1 cellular context compared by ENCODE assay signal in the genomic region with DNA sequence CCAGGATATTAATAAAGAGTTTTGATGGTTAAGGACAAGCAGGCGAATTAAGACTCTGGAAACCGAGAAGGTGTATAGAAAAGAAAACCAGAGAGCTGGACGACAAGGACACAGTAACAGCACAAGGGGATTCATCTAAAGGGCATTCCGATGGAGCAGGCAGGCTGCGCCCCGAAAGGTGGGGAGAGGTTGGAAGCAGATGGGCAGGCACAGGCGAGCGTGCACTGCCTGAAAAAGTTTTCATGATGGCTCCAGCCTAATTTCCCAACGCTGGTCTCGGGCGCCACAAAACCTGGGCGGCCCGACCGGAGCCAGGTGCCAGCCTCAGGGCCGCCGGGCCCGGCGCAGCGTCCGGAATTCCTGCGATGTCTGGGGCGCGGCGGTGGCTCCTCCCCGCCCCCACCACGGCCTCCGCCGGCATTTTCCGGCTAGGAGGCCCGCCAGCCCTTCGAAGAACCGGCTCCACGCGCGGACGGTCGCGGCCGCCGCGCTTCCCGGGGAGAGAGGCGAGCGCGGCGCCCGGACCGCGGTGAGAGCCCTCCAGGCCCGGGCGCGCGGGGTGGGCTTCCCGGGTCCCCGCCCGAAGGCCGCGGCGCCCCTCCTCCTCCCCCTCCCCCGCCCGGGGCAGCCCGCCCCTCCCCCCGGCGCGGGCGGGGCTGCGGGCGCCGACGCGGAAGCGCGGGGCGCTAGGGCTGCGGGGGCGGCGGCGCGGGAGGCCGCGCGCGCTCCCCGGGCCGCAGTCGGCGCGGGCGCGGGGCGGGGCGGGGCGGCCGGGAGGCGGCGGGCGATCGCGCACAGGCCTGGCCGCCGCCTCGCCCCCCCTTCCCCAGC.
TF ChIP-seq lines count a peak whose summit lies in the region.

No MANE protein-coding gene starts in this region.

TF ChIP-seq in K562, 482 proteins besides CTCF, POLR2A, EP300 and RAD21 (continued from another document and continues in another):
- TF ChIP-seq, protein P1, sequence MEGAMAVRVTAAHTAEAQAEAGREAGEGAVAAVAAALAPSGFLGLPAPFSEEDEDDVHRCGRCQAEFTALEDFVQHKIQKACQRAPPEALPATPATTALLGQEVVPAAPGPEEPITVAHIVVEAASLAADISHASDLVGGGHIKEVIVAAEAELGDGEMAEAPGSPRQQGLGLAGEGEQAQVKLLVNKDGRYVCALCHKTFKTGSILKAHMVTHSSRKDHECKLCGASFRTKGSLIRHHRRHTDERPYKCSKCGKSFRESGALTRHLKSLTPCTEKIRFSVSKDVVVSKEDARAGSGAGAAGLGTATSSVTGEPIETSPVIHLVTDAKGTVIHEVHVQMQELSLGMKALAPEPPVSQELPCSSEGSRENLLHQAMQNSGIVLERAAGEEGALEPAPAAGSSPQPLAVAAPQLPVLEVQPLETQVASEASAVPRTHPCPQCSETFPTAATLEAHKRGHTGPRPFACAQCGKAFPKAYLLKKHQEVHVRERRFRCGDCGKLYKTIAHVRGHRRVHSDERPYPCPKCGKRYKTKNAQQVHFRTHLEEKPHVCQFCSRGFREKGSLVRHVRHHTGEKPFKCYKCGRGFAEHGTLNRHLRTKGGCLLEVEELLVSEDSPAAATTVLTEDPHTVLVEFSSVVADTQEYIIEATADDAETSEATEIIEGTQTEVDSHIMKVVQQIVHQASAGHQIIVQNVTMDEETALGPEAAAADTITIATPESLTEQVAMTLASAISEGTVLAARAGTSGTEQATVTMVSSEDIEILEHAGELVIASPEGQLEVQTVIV (CRISPR knock-in tag; IDR thresholded peaks at IDR 0.05; ENCODE audit: borderline replicate concordance) = no peak
- TF ChIP-seq, protein P2, sequence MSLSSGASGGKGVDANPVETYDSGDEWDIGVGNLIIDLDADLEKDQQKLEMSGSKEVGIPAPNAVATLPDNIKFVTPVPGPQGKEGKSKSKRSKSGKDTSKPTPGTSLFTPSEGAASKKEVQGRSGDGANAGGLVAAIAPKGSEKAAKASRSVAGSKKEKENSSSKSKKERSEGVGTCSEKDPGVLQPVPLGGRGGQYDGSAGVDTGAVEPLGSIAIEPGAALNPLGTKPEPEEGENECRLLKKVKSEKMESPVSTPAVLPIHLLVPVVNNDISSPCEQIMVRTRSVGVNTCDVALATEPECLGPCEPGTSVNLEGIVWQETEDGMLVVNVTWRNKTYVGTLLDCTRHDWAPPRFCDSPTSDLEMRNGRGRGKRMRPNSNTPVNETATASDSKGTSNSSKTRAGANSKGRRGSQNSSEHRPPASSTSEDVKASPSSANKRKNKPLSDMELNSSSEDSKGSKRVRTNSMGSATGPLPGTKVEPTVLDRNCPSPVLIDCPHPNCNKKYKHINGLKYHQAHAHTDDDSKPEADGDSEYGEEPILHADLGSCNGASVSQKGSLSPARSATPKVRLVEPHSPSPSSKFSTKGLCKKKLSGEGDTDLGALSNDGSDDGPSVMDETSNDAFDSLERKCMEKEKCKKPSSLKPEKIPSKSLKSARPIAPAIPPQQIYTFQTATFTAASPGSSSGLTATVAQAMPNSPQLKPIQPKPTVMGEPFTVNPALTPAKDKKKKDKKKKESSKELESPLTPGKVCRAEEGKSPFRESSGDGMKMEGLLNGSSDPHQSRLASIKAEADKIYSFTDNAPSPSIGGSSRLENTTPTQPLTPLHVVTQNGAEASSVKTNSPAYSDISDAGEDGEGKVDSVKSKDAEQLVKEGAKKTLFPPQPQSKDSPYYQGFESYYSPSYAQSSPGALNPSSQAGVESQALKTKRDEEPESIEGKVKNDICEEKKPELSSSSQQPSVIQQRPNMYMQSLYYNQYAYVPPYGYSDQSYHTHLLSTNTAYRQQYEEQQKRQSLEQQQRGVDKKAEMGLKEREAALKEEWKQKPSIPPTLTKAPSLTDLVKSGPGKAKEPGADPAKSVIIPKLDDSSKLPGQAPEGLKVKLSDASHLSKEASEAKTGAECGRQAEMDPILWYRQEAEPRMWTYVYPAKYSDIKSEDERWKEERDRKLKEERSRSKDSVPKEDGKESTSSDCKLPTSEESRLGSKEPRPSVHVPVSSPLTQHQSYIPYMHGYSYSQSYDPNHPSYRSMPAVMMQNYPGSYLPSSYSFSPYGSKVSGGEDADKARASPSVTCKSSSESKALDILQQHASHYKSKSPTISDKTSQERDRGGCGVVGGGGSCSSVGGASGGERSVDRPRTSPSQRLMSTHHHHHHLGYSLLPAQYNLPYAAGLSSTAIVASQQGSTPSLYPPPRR (CRISPR knock-in tag; IDR thresholded peaks at IDR 0.05; ENCODE audit: borderline replicate concordance) = no peak
- TF ChIP-seq, protein P3, sequence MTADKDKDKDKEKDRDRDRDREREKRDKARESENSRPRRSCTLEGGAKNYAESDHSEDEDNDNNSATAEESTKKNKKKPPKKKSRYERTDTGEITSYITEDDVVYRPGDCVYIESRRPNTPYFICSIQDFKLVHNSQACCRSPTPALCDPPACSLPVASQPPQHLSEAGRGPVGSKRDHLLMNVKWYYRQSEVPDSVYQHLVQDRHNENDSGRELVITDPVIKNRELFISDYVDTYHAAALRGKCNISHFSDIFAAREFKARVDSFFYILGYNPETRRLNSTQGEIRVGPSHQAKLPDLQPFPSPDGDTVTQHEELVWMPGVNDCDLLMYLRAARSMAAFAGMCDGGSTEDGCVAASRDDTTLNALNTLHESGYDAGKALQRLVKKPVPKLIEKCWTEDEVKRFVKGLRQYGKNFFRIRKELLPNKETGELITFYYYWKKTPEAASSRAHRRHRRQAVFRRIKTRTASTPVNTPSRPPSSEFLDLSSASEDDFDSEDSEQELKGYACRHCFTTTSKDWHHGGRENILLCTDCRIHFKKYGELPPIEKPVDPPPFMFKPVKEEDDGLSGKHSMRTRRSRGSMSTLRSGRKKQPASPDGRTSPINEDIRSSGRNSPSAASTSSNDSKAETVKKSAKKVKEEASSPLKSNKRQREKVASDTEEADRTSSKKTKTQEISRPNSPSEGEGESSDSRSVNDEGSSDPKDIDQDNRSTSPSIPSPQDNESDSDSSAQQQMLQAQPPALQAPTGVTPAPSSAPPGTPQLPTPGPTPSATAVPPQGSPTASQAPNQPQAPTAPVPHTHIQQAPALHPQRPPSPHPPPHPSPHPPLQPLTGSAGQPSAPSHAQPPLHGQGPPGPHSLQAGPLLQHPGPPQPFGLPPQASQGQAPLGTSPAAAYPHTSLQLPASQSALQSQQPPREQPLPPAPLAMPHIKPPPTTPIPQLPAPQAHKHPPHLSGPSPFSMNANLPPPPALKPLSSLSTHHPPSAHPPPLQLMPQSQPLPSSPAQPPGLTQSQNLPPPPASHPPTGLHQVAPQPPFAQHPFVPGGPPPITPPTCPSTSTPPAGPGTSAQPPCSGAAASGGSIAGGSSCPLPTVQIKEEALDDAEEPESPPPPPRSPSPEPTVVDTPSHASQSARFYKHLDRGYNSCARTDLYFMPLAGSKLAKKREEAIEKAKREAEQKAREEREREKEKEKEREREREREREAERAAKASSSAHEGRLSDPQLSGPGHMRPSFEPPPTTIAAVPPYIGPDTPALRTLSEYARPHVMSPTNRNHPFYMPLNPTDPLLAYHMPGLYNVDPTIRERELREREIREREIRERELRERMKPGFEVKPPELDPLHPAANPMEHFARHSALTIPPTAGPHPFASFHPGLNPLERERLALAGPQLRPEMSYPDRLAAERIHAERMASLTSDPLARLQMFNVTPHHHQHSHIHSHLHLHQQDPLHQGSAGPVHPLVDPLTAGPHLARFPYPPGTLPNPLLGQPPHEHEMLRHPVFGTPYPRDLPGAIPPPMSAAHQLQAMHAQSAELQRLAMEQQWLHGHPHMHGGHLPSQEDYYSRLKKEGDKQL (CRISPR knock-in tag; IDR thresholded peaks at IDR 0.05; ENCODE audit: borderline replicate concordance) = no peak
- TF ChIP-seq NONO (IDR thresholded peaks at IDR 0.05; ENCODE audit: low read depth in 2 of 2, low read length in 1 of 2) (peak; percentile 77 to 88; a peak in 3 of 4 replicates), NCOA6 (IDR thresholded peaks at IDR 0.05) (no peak), ARHGAP35 (IDR thresholded peaks at IDR 0.05; ENCODE audit: partially characterized antibody) (no peak), ZFP1 (CRISPR knock-in tag; IDR thresholded peaks at IDR 0.05) (no peak), HDAC2 (IDR thresholded peaks at IDR 0.05) (0 out of 2 replicates have a peak, but pooled peaks have one; percentile 25), WHSC1 (IDR thresholded peaks at IDR 0.05; ENCODE audit: low read length) (no peak), SAFB2 (IDR thresholded peaks at IDR 0.05; ENCODE audit: borderline replicate concordance, low read depth, low read length, severe bottlenecking) (no peak), TSC22D4 (tag; IDR thresholded peaks at IDR 0.05) (no peak), KDM2B (CRISPR knock-in tag; IDR thresholded peaks at IDR 0.05) (no peak; the same call in 1 of the 2 replicates), ELF2 (CRISPR knock-in tag; IDR thresholded peaks at IDR 0.05) (peak; percentile 67), SRSF3 (IDR thresholded peaks at IDR 0.05; ENCODE audit: insufficient read depth, low read length) (no peak), E2F3 (CRISPR knock-in tag; IDR thresholded peaks at IDR 0.05) (peak; percentile 79; the same call in 1 of the 2 replicates), HNRNPH1 (optimal IDR thresholded peaks at IDR 0.05; ENCODE audit: low read depth, low read length) (no peak), ZNF384 (IDR thresholded peaks at IDR 0.05; ENCODE audit: low read depth, low read length) (no peak), BRCA1 (IDR thresholded peaks at IDR 0.05) (no peak), BRCA1 (CRISPR knock-in tag; IDR thresholded peaks at IDR 0.05) (0 out of 2 replicates have a peak, but pooled peaks have one; percentile 14), SOX6 (IDR thresholded peaks at IDR 0.05) (peak; percentile 52), CTBP1 (IDR thresholded peaks at IDR 0.05; ENCODE audit: borderline replicate concordance) (no peak; the same call in 1 of the 2 replicates), NFYB (IDR thresholded peaks at IDR 0.05; ENCODE audit: extremely low read depth, insufficient read length) (no peak), LEF1 (IDR thresholded peaks at IDR 0.05) (no peak), CBFB (CRISPR knock-in tag; IDR thresholded peaks at IDR 0.05) (no peak), TCFL5 (CRISPR knock-in tag; conservative IDR thresholded peaks at IDR 0.05) (no peak), CXXC5 (CRISPR knock-in tag; IDR thresholded peaks at IDR 0.05) (peak; percentile 82), SMARCA4 (IDR thresholded peaks at IDR 0.05) (peak; percentile 52; the same call in 1 of the 2 replicates), GTF2A2 (tag; IDR thresholded peaks at IDR 0.05) (peak; percentile 63; the same call in 1 of the 2 replicates), RNF2 (IDR thresholded peaks at IDR 0.05) (no peak), POLR2AphosphoS5 (IDR thresholded peaks at IDR 0.05; ENCODE audit: control insufficient read depth, insufficient read depth, low read depth, low read length) (peak; percentile 45), ZNF197 (CRISPR knock-in tag; IDR thresholded peaks at IDR 0.05; ENCODE audit: low read depth) (0 out of 2 replicates have a peak, but pooled peaks have one; percentile 11)
- TF ChIP-seq, protein P4, sequence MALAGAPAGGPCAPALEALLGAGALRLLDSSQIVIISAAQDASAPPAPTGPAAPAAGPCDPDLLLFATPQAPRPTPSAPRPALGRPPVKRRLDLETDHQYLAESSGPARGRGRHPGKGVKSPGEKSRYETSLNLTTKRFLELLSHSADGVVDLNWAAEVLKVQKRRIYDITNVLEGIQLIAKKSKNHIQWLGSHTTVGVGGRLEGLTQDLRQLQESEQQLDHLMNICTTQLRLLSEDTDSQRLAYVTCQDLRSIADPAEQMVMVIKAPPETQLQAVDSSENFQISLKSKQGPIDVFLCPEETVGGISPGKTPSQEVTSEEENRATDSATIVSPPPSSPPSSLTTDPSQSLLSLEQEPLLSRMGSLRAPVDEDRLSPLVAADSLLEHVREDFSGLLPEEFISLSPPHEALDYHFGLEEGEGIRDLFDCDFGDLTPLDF (CRISPR knock-in tag; IDR thresholded peaks at IDR 0.05) = 0 out of 2 replicates have a peak, but pooled peaks have one; percentile 11
- TF ChIP-seq, protein P5, sequence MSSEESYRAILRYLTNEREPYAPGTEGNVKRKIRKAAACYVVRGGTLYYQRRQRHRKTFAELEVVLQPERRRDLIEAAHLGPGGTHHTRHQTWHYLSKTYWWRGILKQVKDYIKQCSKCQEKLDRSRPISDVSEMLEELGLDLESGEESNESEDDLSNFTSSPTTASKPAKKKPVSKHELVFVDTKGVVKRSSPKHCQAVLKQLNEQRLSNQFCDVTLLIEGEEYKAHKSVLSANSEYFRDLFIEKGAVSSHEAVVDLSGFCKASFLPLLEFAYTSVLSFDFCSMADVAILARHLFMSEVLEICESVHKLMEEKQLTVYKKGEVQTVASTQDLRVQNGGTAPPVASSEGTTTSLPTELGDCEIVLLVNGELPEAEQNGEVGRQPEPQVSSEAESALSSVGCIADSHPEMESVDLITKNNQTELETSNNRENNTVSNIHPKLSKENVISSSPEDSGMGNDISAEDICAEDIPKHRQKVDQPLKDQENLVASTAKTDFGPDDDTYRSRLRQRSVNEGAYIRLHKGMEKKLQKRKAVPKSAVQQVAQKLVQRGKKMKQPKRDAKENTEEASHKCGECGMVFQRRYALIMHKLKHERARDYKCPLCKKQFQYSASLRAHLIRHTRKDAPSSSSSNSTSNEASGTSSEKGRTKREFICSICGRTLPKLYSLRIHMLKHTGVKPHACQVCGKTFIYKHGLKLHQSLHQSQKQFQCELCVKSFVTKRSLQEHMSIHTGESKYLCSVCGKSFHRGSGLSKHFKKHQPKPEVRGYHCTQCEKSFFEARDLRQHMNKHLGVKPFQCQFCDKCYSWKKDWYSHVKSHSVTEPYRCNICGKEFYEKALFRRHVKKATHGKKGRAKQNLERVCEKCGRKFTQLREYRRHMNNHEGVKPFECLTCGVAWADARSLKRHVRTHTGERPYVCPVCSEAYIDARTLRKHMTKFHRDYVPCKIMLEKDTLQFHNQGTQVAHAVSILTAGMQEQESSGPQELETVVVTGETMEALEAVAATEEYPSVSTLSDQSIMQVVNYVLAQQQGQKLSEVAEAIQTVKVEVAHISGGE (CRISPR knock-in tag; IDR thresholded peaks at IDR 0.05) = no peak
- TF ChIP-seq, protein P6, sequence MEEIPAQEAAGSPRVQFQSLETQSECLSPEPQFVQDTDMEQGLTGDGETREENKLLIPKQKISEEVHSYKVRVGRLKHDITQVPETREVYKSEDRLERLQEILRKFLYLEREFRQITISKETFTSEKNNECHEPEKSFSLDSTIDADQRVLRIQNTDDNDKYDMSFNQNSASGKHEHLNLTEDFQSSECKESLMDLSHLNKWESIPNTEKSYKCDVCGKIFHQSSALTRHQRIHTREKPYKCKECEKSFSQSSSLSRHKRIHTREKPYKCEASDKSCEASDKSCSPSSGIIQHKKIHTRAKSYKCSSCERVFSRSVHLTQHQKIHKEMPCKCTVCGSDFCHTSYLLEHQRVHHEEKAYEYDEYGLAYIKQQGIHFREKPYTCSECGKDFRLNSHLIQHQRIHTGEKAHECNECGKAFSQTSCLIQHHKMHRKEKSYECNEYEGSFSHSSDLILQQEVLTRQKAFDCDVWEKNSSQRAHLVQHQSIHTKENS (CRISPR knock-in tag; IDR thresholded peaks at IDR 0.05) = no peak
- TF ChIP-seq, protein P7, sequence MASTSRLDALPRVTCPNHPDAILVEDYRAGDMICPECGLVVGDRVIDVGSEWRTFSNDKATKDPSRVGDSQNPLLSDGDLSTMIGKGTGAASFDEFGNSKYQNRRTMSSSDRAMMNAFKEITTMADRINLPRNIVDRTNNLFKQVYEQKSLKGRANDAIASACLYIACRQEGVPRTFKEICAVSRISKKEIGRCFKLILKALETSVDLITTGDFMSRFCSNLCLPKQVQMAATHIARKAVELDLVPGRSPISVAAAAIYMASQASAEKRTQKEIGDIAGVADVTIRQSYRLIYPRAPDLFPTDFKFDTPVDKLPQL (IDR thresholded peaks at IDR 0.05; ENCODE audit: extremely low read depth, insufficient read length) = no peak
